ENCODE assay signal across 11 cellular contexts in the genomic region with DNA sequence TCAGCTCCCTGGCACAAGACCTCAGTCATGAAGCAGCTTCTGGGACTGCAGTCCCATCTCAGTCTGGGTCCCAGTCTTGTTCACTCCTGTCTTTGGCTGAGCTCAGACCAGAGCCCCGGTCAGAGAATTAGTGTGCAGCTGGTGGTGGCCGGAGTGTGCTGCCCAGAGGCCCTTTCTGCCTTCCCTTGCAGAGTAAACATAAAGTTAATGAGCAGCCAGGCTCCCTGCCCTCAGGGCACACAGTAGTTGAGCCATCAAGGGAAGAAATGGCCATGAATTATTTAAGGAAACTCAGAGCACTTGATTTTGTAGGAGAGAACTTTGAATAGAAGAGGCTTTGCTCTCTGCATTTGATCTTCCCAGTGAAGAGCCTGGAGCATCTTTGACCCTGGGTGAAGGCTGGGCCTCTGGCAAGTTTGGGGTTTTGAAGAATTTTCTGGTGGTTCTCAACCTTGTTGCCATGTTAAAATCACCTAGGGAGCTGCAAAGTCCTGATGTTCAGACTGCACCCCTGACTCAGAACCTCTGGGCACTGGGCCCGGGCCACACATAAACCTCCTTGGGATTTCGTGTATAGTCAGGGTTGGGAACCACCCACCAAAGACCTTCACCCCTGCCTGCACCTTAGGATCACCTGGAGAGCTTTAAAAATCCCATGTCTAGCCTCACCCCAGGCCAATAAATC. TPM values are rescaled to one million over a fixed set of nuclear protein-coding genes. Genes with fewer than 3 reads are reported as not detected.
DNase-seq lines count a peak whose midpoint lies in the region; ATAC-seq and TF ChIP-seq lines count a peak whose summit lies in the region.
"Had no signal": no experiment of that assay in that cellular context is flagged by ENCODE, and none has a peak within 500 bp of the region (broad histone marks: within the 10 kb centered on the region; RNA-seq: fewer than 3 reads in every experiment).

No MANE protein-coding gene starts in this region.

- no peaks in the 10 kb centered on the region for H3K9me3 Mint-ChIP-seq in activated CD4-positive, alpha-beta T cell treated with anti-CD3 and anti-CD28 coated beads for 36 hours (ENCODE audit: low read depth)
- no peaks in the 10 kb centered on the region for H3K9me3 Mint-ChIP-seq in endothelial cell (ENCODE audit: unreplicated experiment)

- TF ChIP-seq CTCF in foreskin fibroblast (IDR thresholded peaks at IDR 0.05; ENCODE audit: low read depth, low read length) (no peak), endothelial cell (IDR thresholded peaks at IDR 0.05; ENCODE audit: unreplicated experiment) (no peak)

- intact Hi-C loops in activated CD4-positive, alpha-beta T cell treated with anti-CD3 and anti-CD28 coated beads for 36 hours (cut with DNase I, micrococcal nuclease), result loop anchor here (2.0 kb wide), 3 partner anchors 97 to 165 kb away; partner anchors contain the start of gene MAN1C1 (in 1 of the 2)

- no peak for ATAC-seq in activated CD4-positive, alpha-beta T cell treated with anti-CD3 and anti-CD28 coated beads for 36 hours
- no peak for ATAC-seq in HG03457 (IDR thresholded peaks at IDR 0.05; ENCODE audit: unreplicated experiment)
- ATAC-seq: activated CD4-positive, CD25-positive, alpha-beta regulatory T cell treated with anti-CD3 and anti-CD28 coated beads, Interleukin-2, amount 50 U/mL, for 24 hours had no signal

- CTCF ChIA-PET in activated CD4-positive, alpha-beta T cell treated with anti-CD3 and anti-CD28 coated beads for 36 hours (lab: Charles Lee), result interaction anchor here (0.6 to 1.3 kb wide), 6 partner anchors 14 to 1224 kb away, joined by 3 to 5 read pairs (median 4); no protein-coding TSS in a partner anchor

- POLR2A ChIA-PET in activated CD4-positive, alpha-beta T cell treated with anti-CD3 and anti-CD28 coated beads for 36 hours (lab: Charles Lee), result interaction anchor here (0.6 to 1.4 kb wide), 4 partner anchors 15 to 865 kb away, joined by 3 to 4 read pairs (median 4); no protein-coding TSS in a partner anchor

- peaks cover 17% of the 10 kb centered on the region for H3K36me3 Mint-ChIP-seq in activated CD4-positive, alpha-beta T cell treated with anti-CD3 and anti-CD28 coated beads for 36 hours (ENCODE audit: low read depth)
- peaks cover 29% of the 10 kb centered on the region for H3K36me3 Mint-ChIP-seq in endothelial cell (ENCODE audit: low read depth, unreplicated experiment)

- no peak overlapping the region for H3K4me3 ChIP-seq in MG63
- H3K4me3 ChIP-seq in foreskin fibroblast (ENCODE audit: low read depth in 1 of 2, low read length in 2 of 2), result no peak overlapping the region
- H3K4me3 ChIP-seq: uterus had no signal

- DNase-seq in activated CD4-positive, alpha-beta T cell treated with anti-CD3 and anti-CD28 coated beads for 36 hours, result no peak
- DNase-seq in activated CD4-positive, alpha-beta T cell treated with anti-CD3 and anti-CD28 coated beads for 48 hours, result no peak
- DNase-seq in MG63 (peak; percentile 22), foreskin fibroblast (peak; percentile 29 to 74), renal cortical epithelial cell (ENCODE audit: low read depth) (peak; percentile 94), endothelial cell (ENCODE audit: low spot score) (no peak), pons (ENCODE audit: low spot score) (no peak)
- DNase-seq: NCI-H1092, uterus had no signal

- no peaks in the 10 kb centered on the region for H3K9me3 ChIP-seq in MG63
- H3K9me3 ChIP-seq: uterus had no signal

- H3K27me3 Mint-ChIP-seq in activated CD4-positive, alpha-beta T cell treated with anti-CD3 and anti-CD28 coated beads for 36 hours, result no peaks in the 10 kb centered on the region
- peaks cover 2% of the 10 kb centered on the region for H3K27me3 Mint-ChIP-seq in endothelial cell (ENCODE audit: unreplicated experiment)

- H3K4me3 Mint-ChIP-seq in activated CD4-positive, alpha-beta T cell treated with anti-CD3 and anti-CD28 coated beads for 36 hours, result peak overlapping the region; percentile 57
- no peak overlapping the region for H3K4me3 Mint-ChIP-seq in endothelial cell (ENCODE audit: unreplicated experiment)

- H3K27me3 ChIP-seq in MG63, result no peaks in the 10 kb centered on the region
- H3K27me3 ChIP-seq: uterus had no signal

- peaks cover 90% of the 10 kb centered on the region for H3K4me1 Mint-ChIP-seq in activated CD4-positive, alpha-beta T cell treated with anti-CD3 and anti-CD28 coated beads for 36 hours
- peaks cover 16% of the 10 kb centered on the region for H3K4me1 Mint-ChIP-seq in endothelial cell (ENCODE audit: unreplicated experiment)

- H3K27ac Mint-ChIP-seq in activated CD4-positive, alpha-beta T cell treated with anti-CD3 and anti-CD28 coated beads for 36 hours, result peak overlapping the region; percentile 76
- H3K27ac Mint-ChIP-seq in endothelial cell (ENCODE audit: unreplicated experiment), result no peak overlapping the region

- H3K36me3 ChIP-seq in MG63, result no peaks in the 10 kb centered on the region
- H3K36me3 ChIP-seq: uterus had no signal

RNA-seq across cellular contexts. Expression of gene SELENON, which starts 26.4 kb away (rescaled TPM):
- 10 to 100 TPM; 31.5 to 33.5 TPM for total RNA-seq in activated CD4-positive, alpha-beta T cell treated with anti-CD3 and anti-CD28 coated beads for 36 hours
- total RNA-seq in MG63 (2014; rRNA removed; shearing (Covaris generic); ENCODE audit: low replicate concordance), result 12.9 and 18.8 TPM in 2 replicates
- total RNA-seq in renal cortical epithelial cell (7.3 and 38.9 TPM in 2 replicates), endothelial cell (ENCODE audit: unreplicated experiment) (284 TPM)

RNA-seq across cellular contexts. Expression of gene MTFR1L, which starts 46.2 kb away (rescaled TPM):
- 10 to 100 TPM; 27.7 to 30.8 TPM for total RNA-seq in activated CD4-positive, alpha-beta T cell treated with anti-CD3 and anti-CD28 coated beads for 36 hours
- total RNA-seq in MG63 (2014; rRNA removed; shearing (Covaris generic); ENCODE audit: low replicate concordance), result 18.2 and 24.3 TPM in 2 replicates
- 20.1 and 40.1 TPM in 2 replicates for total RNA-seq in renal cortical epithelial cell
- total RNA-seq in endothelial cell (ENCODE audit: unreplicated experiment), result 48.1 TPM

Comparison
In these comparisons a context has a peak if more than half of its experiments do, and no peak if none do; other contexts are left out.
1. DNase-seq: peak in MG63 (single experiment), foreskin fibroblast (2 of 2) and renal cortical epithelial cell (single experiment); none in activated CD4-positive, alpha-beta T cell treated with anti-CD3 and anti-CD28 coated beads for 36 hours (single experiment), activated CD4-positive, alpha-beta T cell treated with anti-CD3 and anti-CD28 coated beads for 48 hours (single experiment), endothelial cell (single experiment) and pons (single experiment).